In the genomic region with DNA sequence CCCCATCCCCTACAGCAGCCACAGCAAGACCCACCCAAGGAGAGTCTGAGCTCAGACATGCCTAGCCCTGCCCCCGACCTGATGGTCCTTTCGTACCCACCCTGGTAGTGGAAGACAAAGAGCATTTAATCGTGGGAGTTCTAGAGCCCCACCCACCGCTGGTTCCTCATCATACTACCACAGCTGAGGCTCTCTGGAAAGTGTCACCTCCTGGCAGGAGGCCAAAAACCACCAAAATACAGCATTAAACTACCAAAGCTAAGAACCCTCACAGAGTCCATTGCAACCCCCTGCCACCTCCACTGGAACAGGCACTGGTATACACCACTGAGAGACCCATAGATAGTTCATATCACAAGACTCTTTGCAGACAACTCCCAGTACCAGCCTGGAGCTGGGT, we compare ENCODE assay signal across 25 cellular contexts.
"Had no signal": no experiment of that assay in that cellular context is flagged by ENCODE, and none has a peak within 500 bp of the region (broad histone marks: within the 10 kb centered on the region; RNA-seq: fewer than 3 reads in every experiment).

No MANE protein-coding gene starts in this region.

- ATAC-seq: esophagus mucosa; left lobe of liver; natural killer cell; psoas muscle; right cardiac atrium; stimulated activated effector memory CD8-positive, alpha-beta T cell treated with anti-CD3 and anti-CD28 coated beads, Interleukin-12 subunit alpha, Interleukin-12 subunit beta, amount 100 ng/mL, for 72 hours; stimulated activated naive CD8-positive, alpha-beta T cell treated with anti-CD3 and anti-CD28 coated beads, Interleukin-15, Interleukin-2, amounts not matched to agents 100 U/mL and 50 U/mL, for 24 hours; upper lobe of right lung had no signal

- DNase-seq: colonic mucosa; effector CD8-positive, alpha-beta T cell; endodermal cell; foreskin melanocyte; hypothalamus; kidney; natural killer cell; occipital lobe; ovary; posterior cingulate gyrus; psoas muscle; right cardiac atrium; sigmoid colon; stimulated activated CD4-positive, alpha-beta T cell treated with anti-CD3 and anti-CD28 coated beads, Interleukin-2, amount 100 ng/mL, for 24 hours; stimulated activated CD4-positive, alpha-beta T cell treated with anti-CD3 and anti-CD28 coated beads, Interleukin-4, amount 100 ng/mL, for 24 hours; stimulated activated naive CD8-positive, alpha-beta T cell treated with anti-CD3 and anti-CD28 coated beads, Interleukin-15, Interleukin-2, amounts not matched to agents 100 U/mL and 50 U/mL, for 24 hours; substantia nigra; testis; upper lobe of right lung; uterus had no signal

- H3K4me3 ChIP-seq: colonic mucosa, lung, ovary, psoas muscle, sigmoid colon, testis, tibial nerve, upper lobe of right lung, uterus had no signal

- H3K4me1 ChIP-seq: colonic mucosa, psoas muscle, sigmoid colon, testis, tibial nerve, upper lobe of right lung, uterus had no signal

- H3K27me3 ChIP-seq: colonic mucosa, ovary, sigmoid colon, testis, tibial nerve, upper lobe of right lung, uterus had no signal

- H3K36me3 ChIP-seq: colonic mucosa, ovary, sigmoid colon, tibial nerve, upper lobe of right lung, uterus had no signal

- H3K9me3 ChIP-seq: colonic mucosa, ovary, psoas muscle, testis, upper lobe of right lung, uterus had no signal
